In the genomic region with DNA sequence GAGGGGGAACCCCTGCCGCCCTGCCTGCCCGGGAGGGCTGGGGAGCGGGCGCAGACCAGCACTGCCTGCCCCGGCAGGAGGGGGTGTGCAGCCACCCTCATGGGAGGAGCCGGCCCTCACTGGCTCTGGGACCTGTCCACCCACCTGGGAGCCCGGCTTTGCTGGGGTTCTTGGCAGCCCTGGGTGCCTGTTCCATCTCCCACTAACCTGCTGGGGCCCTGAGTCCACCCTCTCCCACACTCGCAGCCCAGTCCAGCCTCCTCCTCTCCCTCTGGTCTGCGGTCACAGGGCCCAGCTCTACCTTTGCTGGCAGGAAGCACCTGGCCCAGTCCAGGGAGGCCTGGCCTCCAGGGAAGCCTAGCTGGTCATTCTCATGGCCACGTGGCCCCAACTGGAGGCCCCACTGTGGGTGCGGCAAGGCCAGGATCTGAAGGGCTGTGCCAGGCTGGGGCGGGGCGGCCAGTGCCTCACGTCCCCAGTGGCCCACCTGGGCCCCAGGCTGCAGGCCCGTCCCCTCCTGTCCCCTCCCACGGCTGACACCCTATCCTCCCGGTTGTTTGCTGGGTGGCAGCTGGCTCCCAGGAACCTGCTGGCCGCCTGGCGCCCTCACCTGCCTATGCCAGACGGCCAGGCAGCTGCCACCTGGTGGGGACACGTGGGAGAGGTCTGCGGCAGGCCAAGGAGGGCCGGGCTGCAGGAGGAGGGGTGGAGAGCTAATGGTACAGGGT, we compare ENCODE assay signal across 1 cellular context.
TF ChIP-seq lines count a peak whose summit lies in the region.

A gene (minus strand): TSS at position 393 of the 728 bp plus-strand sequence. CDS start 721 bp downstream, outside the sequence.

TF ChIP-seq in HepG2, 621 proteins besides CTCF, POLR2A, EP300 and RAD21 (continued from another document and continues in another):
- TF ChIP-seq, protein P1, sequence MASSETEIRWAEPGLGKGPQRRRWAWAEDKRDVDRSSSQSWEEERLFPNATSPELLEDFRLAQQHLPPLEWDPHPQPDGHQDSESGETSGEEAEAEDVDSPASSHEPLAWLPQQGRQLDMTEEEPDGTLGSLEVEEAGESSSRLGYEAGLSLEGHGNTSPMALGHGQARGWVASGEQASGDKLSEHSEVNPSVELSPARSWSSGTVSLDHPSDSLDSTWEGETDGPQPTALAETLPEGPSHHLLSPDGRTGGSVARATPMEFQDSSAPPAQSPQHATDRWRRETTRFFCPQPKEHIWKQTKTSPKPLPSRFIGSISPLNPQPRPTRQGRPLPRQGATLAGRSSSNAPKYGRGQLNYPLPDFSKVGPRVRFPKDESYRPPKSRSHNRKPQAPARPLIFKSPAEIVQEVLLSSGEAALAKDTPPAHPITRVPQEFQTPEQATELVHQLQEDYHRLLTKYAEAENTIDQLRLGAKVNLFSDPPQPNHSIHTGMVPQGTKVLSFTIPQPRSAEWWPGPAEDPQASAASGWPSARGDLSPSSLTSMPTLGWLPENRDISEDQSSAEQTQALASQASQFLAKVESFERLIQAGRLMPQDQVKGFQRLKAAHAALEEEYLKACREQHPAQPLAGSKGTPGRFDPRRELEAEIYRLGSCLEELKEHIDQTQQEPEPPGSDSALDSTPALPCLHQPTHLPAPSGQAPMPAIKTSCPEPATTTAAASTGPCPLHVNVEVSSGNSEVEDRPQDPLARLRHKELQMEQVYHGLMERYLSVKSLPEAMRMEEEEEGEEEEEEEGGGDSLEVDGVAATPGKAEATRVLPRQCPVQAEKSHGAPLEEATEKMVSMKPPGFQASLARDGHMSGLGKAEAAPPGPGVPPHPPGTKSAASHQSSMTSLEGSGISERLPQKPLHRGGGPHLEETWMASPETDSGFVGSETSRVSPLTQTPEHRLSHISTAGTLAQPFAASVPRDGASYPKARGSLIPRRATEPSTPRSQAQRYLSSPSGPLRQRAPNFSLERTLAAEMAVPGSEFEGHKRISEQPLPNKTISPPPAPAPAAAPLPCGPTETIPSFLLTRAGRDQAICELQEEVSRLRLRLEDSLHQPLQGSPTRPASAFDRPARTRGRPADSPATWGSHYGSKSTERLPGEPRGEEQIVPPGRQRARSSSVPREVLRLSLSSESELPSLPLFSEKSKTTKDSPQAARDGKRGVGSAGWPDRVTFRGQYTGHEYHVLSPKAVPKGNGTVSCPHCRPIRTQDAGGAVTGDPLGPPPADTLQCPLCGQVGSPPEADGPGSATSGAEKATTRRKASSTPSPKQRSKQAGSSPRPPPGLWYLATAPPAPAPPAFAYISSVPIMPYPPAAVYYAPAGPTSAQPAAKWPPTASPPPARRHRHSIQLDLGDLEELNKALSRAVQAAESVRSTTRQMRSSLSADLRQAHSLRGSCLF (CRISPR knock-in tag; IDR thresholded peaks at IDR 0.05; ENCODE audit: borderline replicate concordance): 0 out of 2 replicates have a peak, but pooled peaks have one; percentile 65
- TF ChIP-seq HMGA1 (CRISPR knock-in tag; conservative IDR thresholded peaks at IDR 0.05) (no peak), PITX1 (CRISPR knock-in tag; IDR thresholded peaks at IDR 0.05) (no peak; the same call in 1 of the 2 replicates), STAG1 (CRISPR knock-in tag; IDR thresholded peaks at IDR 0.05) (peak; percentile 79), ZKSCAN8 (CRISPR knock-in tag; IDR thresholded peaks at IDR 0.05; ENCODE audit: borderline replicate concordance) (no peak), LCORL (IDR thresholded peaks at IDR 0.05) (no peak), LCORL (CRISPR knock-in tag; IDR thresholded peaks at IDR 0.05) (peak; percentile 51), BORCS8-MEF2B (CRISPR knock-in tag; IDR thresholded peaks at IDR 0.05) (0 out of 2 replicates have a peak, but pooled peaks have one; percentile 69), EHMT2 (IDR thresholded peaks at IDR 0.05; ENCODE audit: borderline replicate concordance, low read depth, low read length) (no peak; the same call in 1 of the 2 replicates), SMYD3 (CRISPR knock-in tag; IDR thresholded peaks at IDR 0.05) (0 out of 2 replicates have a peak, but pooled peaks have one; percentile 34), ZSCAN31 (CRISPR knock-in tag; IDR thresholded peaks at IDR 0.05; ENCODE audit: low read depth) (peak; percentile 43), MLLT10 (CRISPR knock-in tag; IDR thresholded peaks at IDR 0.05) (no peak), ZBTB38 (CRISPR knock-in tag; IDR thresholded peaks at IDR 0.05) (peak; percentile 7; the same call in 1 of the 2 replicates), ZNF773 (CRISPR knock-in tag; IDR thresholded peaks at IDR 0.05; ENCODE audit: borderline replicate concordance) (0 out of 2 replicates have a peak, but pooled peaks have one; percentile 26), MED1 (CRISPR knock-in tag; IDR thresholded peaks at IDR 0.05) (peak; percentile 87), TMF1 (CRISPR knock-in tag; IDR thresholded peaks at IDR 0.05; ENCODE audit: low read depth) (peak; percentile 39; the same call in 1 of the 2 replicates), NFYB (CRISPR knock-in tag; IDR thresholded peaks at IDR 0.05) (no peak), NKX3-1 (CRISPR knock-in tag; IDR thresholded peaks at IDR 0.05) (peak; percentile 82), REPIN1 (CRISPR knock-in tag; IDR thresholded peaks at IDR 0.05; ENCODE audit: borderline replicate concordance, low read depth) (peak; percentile 69), SMAD1 (CRISPR knock-in tag; IDR thresholded peaks at IDR 0.05; ENCODE audit: borderline replicate concordance, low read depth) (peak; percentile 77; the same call in 1 of the 2 replicates), TP53 (CRISPR knock-in tag; conservative IDR thresholded peaks at IDR 0.05) (no peak; the same call in none of the 2 replicates), ZNF180 (CRISPR knock-in tag; IDR thresholded peaks at IDR 0.05; ENCODE audit: borderline replicate concordance, low read depth) (0 out of 2 replicates have a peak, but pooled peaks have one; percentile 73), ZNF367 (CRISPR knock-in tag; IDR thresholded peaks at IDR 0.05; ENCODE audit: borderline replicate concordance) (0 out of 2 replicates have a peak, but pooled peaks have one; percentile 67), KAT7 (CRISPR knock-in tag; IDR thresholded peaks at IDR 0.05; ENCODE audit: borderline replicate concordance) (no peak), FOXJ3 (CRISPR knock-in tag; IDR thresholded peaks at IDR 0.05; ENCODE audit: borderline replicate concordance) (peak; percentile 88; the same call in 1 of the 2 replicates), MTF1 (CRISPR knock-in tag; IDR thresholded peaks at IDR 0.05) (0 out of 2 replicates have a peak, but pooled peaks have one; percentile 57), SPEN (CRISPR knock-in tag; IDR thresholded peaks at IDR 0.05; ENCODE audit: low read depth) (peak; percentile 58), ZSCAN29 (CRISPR knock-in tag; conservative IDR thresholded peaks at IDR 0.05) (no peak), CCDC6 (CRISPR knock-in tag; IDR thresholded peaks at IDR 0.05) (peak; percentile 25; the same call in 1 of the 2 replicates)
- TF ChIP-seq, protein P2, sequence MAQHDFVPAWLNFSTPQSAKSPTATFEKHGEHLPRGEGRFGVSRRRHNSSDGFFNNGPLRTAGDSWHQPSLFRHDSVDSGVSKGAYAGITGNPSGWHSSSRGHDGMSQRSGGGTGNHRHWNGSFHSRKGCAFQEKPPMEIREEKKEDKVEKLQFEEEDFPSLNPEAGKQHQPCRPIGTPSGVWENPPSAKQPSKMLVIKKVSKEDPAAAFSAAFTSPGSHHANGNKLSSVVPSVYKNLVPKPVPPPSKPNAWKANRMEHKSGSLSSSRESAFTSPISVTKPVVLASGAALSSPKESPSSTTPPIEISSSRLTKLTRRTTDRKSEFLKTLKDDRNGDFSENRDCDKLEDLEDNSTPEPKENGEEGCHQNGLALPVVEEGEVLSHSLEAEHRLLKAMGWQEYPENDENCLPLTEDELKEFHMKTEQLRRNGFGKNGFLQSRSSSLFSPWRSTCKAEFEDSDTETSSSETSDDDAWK (CRISPR knock-in tag; IDR thresholded peaks at IDR 0.05): no peak
- TF ChIP-seq, protein P3, sequence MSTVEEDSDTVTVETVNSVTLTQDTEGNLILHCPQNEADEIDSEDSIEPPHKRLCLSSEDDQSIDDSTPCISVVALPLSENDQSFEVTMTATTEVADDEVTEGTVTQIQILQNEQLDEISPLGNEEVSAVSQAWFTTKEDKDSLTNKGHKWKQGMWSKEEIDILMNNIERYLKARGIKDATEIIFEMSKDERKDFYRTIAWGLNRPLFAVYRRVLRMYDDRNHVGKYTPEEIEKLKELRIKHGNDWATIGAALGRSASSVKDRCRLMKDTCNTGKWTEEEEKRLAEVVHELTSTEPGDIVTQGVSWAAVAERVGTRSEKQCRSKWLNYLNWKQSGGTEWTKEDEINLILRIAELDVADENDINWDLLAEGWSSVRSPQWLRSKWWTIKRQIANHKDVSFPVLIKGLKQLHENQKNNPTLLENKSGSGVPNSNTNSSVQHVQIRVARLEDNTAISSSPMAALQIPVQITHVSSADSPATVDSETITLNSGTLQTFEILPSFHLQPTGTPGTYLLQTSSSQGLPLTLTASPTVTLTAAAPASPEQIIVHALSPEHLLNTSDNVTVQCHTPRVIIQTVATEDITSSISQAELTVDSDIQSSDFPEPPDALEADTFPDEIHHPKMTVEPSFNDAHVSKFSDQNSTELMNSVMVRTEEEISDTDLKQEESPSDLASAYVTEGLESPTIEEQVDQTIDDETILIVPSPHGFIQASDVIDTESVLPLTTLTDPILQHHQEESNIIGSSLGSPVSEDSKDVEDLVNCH (CRISPR knock-in tag; IDR thresholded peaks at IDR 0.05): no peak
- TF ChIP-seq, protein P4, sequence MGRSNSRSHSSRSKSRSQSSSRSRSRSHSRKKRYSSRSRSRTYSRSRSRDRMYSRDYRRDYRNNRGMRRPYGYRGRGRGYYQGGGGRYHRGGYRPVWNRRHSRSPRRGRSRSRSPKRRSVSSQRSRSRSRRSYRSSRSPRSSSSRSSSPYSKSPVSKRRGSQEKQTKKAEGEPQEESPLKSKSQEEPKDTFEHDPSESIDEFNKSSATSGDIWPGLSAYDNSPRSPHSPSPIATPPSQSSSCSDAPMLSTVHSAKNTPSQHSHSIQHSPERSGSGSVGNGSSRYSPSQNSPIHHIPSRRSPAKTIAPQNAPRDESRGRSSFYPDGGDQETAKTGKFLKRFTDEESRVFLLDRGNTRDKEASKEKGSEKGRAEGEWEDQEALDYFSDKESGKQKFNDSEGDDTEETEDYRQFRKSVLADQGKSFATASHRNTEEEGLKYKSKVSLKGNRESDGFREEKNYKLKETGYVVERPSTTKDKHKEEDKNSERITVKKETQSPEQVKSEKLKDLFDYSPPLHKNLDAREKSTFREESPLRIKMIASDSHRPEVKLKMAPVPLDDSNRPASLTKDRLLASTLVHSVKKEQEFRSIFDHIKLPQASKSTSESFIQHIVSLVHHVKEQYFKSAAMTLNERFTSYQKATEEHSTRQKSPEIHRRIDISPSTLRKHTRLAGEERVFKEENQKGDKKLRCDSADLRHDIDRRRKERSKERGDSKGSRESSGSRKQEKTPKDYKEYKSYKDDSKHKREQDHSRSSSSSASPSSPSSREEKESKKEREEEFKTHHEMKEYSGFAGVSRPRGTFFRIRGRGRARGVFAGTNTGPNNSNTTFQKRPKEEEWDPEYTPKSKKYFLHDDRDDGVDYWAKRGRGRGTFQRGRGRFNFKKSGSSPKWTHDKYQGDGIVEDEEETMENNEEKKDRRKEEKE (IDR thresholded peaks at IDR 0.05): no peak
- TF ChIP-seq, protein P5, sequence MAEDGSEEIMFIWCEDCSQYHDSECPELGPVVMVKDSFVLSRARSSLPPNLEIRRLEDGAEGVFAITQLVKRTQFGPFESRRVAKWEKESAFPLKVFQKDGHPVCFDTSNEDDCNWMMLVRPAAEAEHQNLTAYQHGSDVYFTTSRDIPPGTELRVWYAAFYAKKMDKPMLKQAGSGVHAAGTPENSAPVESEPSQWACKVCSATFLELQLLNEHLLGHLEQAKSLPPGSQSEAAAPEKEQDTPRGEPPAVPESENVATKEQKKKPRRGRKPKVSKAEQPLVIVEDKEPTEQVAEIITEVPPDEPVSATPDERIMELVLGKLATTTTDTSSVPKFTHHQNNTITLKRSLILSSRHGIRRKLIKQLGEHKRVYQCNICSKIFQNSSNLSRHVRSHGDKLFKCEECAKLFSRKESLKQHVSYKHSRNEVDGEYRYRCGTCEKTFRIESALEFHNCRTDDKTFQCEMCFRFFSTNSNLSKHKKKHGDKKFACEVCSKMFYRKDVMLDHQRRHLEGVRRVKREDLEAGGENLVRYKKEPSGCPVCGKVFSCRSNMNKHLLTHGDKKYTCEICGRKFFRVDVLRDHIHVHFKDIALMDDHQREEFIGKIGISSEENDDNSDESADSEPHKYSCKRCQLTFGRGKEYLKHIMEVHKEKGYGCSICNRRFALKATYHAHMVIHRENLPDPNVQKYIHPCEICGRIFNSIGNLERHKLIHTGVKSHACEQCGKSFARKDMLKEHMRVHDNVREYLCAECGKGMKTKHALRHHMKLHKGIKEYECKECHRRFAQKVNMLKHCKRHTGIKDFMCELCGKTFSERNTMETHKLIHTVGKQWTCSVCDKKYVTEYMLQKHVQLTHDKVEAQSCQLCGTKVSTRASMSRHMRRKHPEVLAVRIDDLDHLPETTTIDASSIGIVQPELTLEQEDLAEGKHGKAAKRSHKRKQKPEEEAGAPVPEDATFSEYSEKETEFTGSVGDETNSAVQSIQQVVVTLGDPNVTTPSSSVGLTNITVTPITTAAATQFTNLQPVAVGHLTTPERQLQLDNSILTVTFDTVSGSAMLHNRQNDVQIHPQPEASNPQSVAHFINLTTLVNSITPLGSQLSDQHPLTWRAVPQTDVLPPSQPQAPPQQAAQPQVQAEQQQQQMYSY (CRISPR knock-in tag; IDR thresholded peaks at IDR 0.05): peak; percentile 77; the same call in 1 of the 2 replicates
- TF ChIP-seq, protein P6, sequence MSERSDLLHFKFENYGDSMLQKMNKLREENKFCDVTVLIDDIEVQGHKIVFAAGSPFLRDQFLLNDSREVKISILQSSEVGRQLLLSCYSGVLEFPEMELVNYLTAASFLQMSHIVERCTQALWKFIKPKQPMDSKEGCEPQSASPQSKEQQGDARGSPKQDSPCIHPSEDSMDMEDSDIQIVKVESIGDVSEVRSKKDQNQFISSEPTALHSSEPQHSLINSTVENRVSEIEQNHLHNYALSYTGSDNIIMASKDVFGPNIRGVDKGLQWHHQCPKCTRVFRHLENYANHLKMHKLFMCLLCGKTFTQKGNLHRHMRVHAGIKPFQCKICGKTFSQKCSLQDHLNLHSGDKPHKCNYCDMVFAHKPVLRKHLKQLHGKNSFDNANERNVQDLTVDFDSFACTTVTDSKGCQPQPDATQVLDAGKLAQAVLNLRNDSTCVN (CRISPR knock-in tag; IDR thresholded peaks at IDR 0.05; ENCODE audit: borderline replicate concordance): no peak
- TF ChIP-seq, protein P7, sequence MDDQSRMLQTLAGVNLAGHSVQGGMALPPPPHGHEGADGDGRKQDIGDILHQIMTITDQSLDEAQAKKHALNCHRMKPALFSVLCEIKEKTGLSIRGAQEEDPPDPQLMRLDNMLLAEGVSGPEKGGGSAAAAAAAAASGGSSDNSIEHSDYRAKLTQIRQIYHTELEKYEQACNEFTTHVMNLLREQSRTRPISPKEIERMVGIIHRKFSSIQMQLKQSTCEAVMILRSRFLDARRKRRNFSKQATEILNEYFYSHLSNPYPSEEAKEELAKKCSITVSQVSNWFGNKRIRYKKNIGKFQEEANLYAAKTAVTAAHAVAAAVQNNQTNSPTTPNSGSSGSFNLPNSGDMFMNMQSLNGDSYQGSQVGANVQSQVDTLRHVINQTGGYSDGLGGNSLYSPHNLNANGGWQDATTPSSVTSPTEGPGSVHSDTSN (CRISPR knock-in tag; IDR thresholded peaks at IDR 0.05; ENCODE audit: borderline replicate concordance): peak; percentile 37; the same call in 1 of the 2 replicates
- TF ChIP-seq, protein P8, sequence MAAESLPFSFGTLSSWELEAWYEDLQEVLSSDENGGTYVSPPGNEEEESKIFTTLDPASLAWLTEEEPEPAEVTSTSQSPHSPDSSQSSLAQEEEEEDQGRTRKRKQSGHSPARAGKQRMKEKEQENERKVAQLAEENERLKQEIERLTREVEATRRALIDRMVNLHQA (CRISPR knock-in tag; IDR thresholded peaks at IDR 0.05): no peak
- TF ChIP-seq, protein P9, sequence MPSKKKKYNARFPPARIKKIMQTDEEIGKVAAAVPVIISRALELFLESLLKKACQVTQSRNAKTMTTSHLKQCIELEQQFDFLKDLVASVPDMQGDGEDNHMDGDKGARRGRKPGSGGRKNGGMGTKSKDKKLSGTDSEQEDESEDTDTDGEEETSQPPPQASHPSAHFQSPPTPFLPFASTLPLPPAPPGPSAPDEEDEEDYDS (CRISPR knock-in tag; IDR thresholded peaks at IDR 0.05): peak; percentile 69
